ENCODE assay signal across 1 cellular context in genomic region chr2:42029639-42030195, GRCh38.
TF ChIP-seq lines count a peak whose summit lies in the region.

No MANE protein-coding gene starts in this region.

TF ChIP-seq in GM23338, 12 proteins besides CTCF, POLR2A, EP300 and RAD21:
- TF ChIP-seq REST (IDR thresholded peaks at IDR 0.05; ENCODE audit: unreplicated experiment) (no peak), STAT1 (IDR thresholded peaks at IDR 0.05; ENCODE audit: unreplicated experiment) (no peak), EZH2 (IDR thresholded peaks at IDR 0.05; ENCODE audit: low read depth, unreplicated experiment) (no peak), EZH2phosphoT487 (IDR thresholded peaks at IDR 0.05; ENCODE audit: unreplicated experiment) (no peak), ZNF462 (CRISPR knock-in tag; IDR thresholded peaks at IDR 0.05) (no peak)
